ENCODE assay signal across 16 cellular contexts in genomic region chr3:197238842-197239241, GRCh38. TPM values are rescaled to one million over a fixed set of nuclear protein-coding genes. Genes with fewer than 3 reads are reported as not detected.
DNase-seq lines count a peak whose midpoint lies in the region; ATAC-seq lines count a peak whose summit lies in the region.
"Had no signal": no experiment of that assay in that cellular context is flagged by ENCODE, and none has a peak within 500 bp of the region (broad histone marks: within the 10 kb centered on the region; RNA-seq: fewer than 3 reads in every experiment).

No MANE protein-coding gene starts in this region.

- peaks cover 17 to 28% of the 10 kb centered on the region in 2 donors for H3K9me3 Mint-ChIP-seq in activated naive CD4-positive, alpha-beta T cell treated with anti-CD3 and anti-CD28 coated beads, Interleukin-2, amount 50 U/mL, for 72 hours
- peaks cover 29% of the 10 kb centered on the region for H3K9me3 Mint-ChIP-seq in activated naive CD4-positive, alpha-beta T cell treated with anti-CD3 and anti-CD28 coated beads, Interleukin-2, amount 10 ng/mL, durations not matched to agents 7 days and 5 days
- H3K9me3 Mint-ChIP-seq in activated naive CD8-positive, alpha-beta T cell treated with anti-CD3 and anti-CD28 coated beads for 36 hours, result peaks cover 27% of the 10 kb centered on the region
- H3K9me3 Mint-ChIP-seq in stimulated activated naive B cell treated with anti-CD40 and anti-IgM and Interleukin-4, amounts not matched to agents 10 μg/mL and 1 μg/mL and 100 μg/mL, for 72 hours, result peaks cover 15 to 17% of the 10 kb centered on the region in 2 donors

- no peaks in the 10 kb centered on the region for H3K36me3 ChIP-seq in H7 (replicated peaks; ENCODE audit: control insufficient read depth, insufficient read depth, low read length)

- no peak for ATAC-seq in activated naive CD4-positive, alpha-beta T cell treated with anti-CD3 and anti-CD28 coated beads, Interleukin-2, amount 50 U/mL, for 72 hours
- ATAC-seq in GM21737 (IDR thresholded peaks at IDR 0.05; ENCODE audit: unreplicated experiment), result peak; percentile 59
- ATAC-seq in stimulated activated naive B cell treated with anti-CD40 and anti-IgM and Interleukin-4, amounts not matched to agents 10 μg/mL and 1 μg/mL and 100 μg/mL, for 72 hours (replicated peaks), result peak in 1 of 2 donors; percentile 14
- no peak for ATAC-seq in HG03442 (IDR thresholded peaks at IDR 0.05; ENCODE audit: unreplicated experiment)
- ATAC-seq: CD8-positive, alpha-beta T cell; naive thymus-derived CD4-positive, alpha-beta T cell; T-cell had no signal

- H3K36me3 Mint-ChIP-seq in activated naive CD4-positive, alpha-beta T cell treated with anti-CD3 and anti-CD28 coated beads, Interleukin-2, amount 50 U/mL, for 72 hours, result peaks cover 36 to 79% of the 10 kb centered on the region in 2 donors
- peaks cover 58% of the 10 kb centered on the region for H3K36me3 Mint-ChIP-seq in activated naive CD4-positive, alpha-beta T cell treated with anti-CD3 and anti-CD28 coated beads, Interleukin-2, amount 10 ng/mL, durations not matched to agents 7 days and 5 days
- peaks cover 73% of the 10 kb centered on the region for H3K36me3 Mint-ChIP-seq in activated naive CD8-positive, alpha-beta T cell treated with anti-CD3 and anti-CD28 coated beads for 36 hours
- peaks cover 44 to 72% of the 10 kb centered on the region in 2 donors for H3K36me3 Mint-ChIP-seq in stimulated activated naive B cell treated with anti-CD40 and anti-IgM and Interleukin-4, amounts not matched to agents 10 μg/mL and 1 μg/mL and 100 μg/mL, for 72 hours

- no peaks in the 10 kb centered on the region for H3K27me3 Mint-ChIP-seq in activated naive CD4-positive, alpha-beta T cell treated with anti-CD3 and anti-CD28 coated beads, Interleukin-2, amount 10 ng/mL, durations not matched to agents 7 days and 5 days
- H3K27me3 Mint-ChIP-seq in activated naive CD8-positive, alpha-beta T cell treated with anti-CD3 and anti-CD28 coated beads for 36 hours, result no peaks in the 10 kb centered on the region
- H3K27me3 Mint-ChIP-seq in stimulated activated naive B cell treated with anti-CD40 and anti-IgM and Interleukin-4, amounts not matched to agents 10 μg/mL and 1 μg/mL and 100 μg/mL, for 72 hours, result no peaks in the 10 kb centered on the region
- H3K27me3 Mint-ChIP-seq: naive thymus-derived CD4-positive, alpha-beta T cell; T-cell had no signal

- no peak overlapping the region for H3K4me3 Mint-ChIP-seq in activated naive CD4-positive, alpha-beta T cell treated with anti-CD3 and anti-CD28 coated beads, Interleukin-2, amount 10 ng/mL, durations not matched to agents 7 days and 5 days
- H3K4me3 Mint-ChIP-seq in activated naive CD8-positive, alpha-beta T cell treated with anti-CD3 and anti-CD28 coated beads for 36 hours, result no peak overlapping the region
- peak overlapping the region in 1 of 2 donors; percentile 29 for H3K4me3 Mint-ChIP-seq in stimulated activated naive B cell treated with anti-CD40 and anti-IgM and Interleukin-4, amounts not matched to agents 10 μg/mL and 1 μg/mL and 100 μg/mL, for 72 hours
- H3K4me3 Mint-ChIP-seq: activated naive CD4-positive, alpha-beta T cell treated with anti-CD3 and anti-CD28 coated beads for 36 hours; CD8-positive, alpha-beta T cell; T-cell had no signal

- CTCF ChIA-PET in activated naive CD4-positive, alpha-beta T cell treated with anti-CD3 and anti-CD28 coated beads, Interleukin-2, amount 10 ng/mL, durations not matched to agents 7 days and 5 days (lab: Charles Lee), result no interaction called here

- peak overlapping the region; percentile 14 to 16 for H3K27ac Mint-ChIP-seq in activated naive CD4-positive, alpha-beta T cell treated with anti-CD3 and anti-CD28 coated beads, Interleukin-2, amount 50 U/mL, for 72 hours
- H3K27ac Mint-ChIP-seq in activated naive CD4-positive, alpha-beta T cell treated with anti-CD3 and anti-CD28 coated beads, Interleukin-2, amount 10 ng/mL, durations not matched to agents 7 days and 5 days, result no peak overlapping the region
- H3K27ac Mint-ChIP-seq in activated naive CD8-positive, alpha-beta T cell treated with anti-CD3 and anti-CD28 coated beads for 36 hours, result peak overlapping the region; percentile 26
- H3K27ac Mint-ChIP-seq in stimulated activated naive B cell treated with anti-CD40 and anti-IgM and Interleukin-4, amounts not matched to agents 10 μg/mL and 1 μg/mL and 100 μg/mL, for 72 hours, result peak overlapping the region; percentile 0
- H3K27ac Mint-ChIP-seq: activated naive CD4-positive, alpha-beta T cell treated with anti-CD3 and anti-CD28 coated beads for 36 hours; CD8-positive, alpha-beta T cell had no signal

- H3K27me3 ChIP-seq in H7 (ENCODE audit: control insufficient read depth, insufficient read depth, low read length), result no peaks in the 10 kb centered on the region
- H3K27me3 ChIP-seq: esophagus squamous epithelium had no signal

- H3K4me1 Mint-ChIP-seq in activated naive CD4-positive, alpha-beta T cell treated with anti-CD3 and anti-CD28 coated beads, Interleukin-2, amount 10 ng/mL, durations not matched to agents 7 days and 5 days, result peaks cover 16% of the 10 kb centered on the region
- H3K4me1 Mint-ChIP-seq in activated naive CD8-positive, alpha-beta T cell treated with anti-CD3 and anti-CD28 coated beads for 36 hours, result peaks cover 23% of the 10 kb centered on the region
- H3K4me1 Mint-ChIP-seq in stimulated activated naive B cell treated with anti-CD40 and anti-IgM and Interleukin-4, amounts not matched to agents 10 μg/mL and 1 μg/mL and 100 μg/mL, for 72 hours, result peaks cover 23 to 32% of the 10 kb centered on the region in 2 donors

- no peak overlapping the region for H3K4me3 ChIP-seq in H7 (ENCODE audit: insufficient read depth, low read depth, low read length)
- H3K4me3 ChIP-seq: esophagus squamous epithelium, lung had no signal

- DNase-seq in activated naive CD4-positive, alpha-beta T cell treated with anti-CD3 and anti-CD28 coated beads, Interleukin-2, amount 50 U/mL, for 72 hours (ENCODE audit: low spot score in 2 of 2), result no peak
- DNase-seq in activated naive CD4-positive, alpha-beta T cell treated with anti-CD3 and anti-CD28 coated beads, Interleukin-2, amount 10 ng/mL, durations not matched to agents 7 days and 5 days, result no peak
- no peak for DNase-seq in activated naive CD8-positive, alpha-beta T cell treated with anti-CD3 and anti-CD28 coated beads for 36 hours
- DNase-seq in stimulated activated naive B cell treated with anti-CD40 and anti-IgM and Interleukin-4, amounts not matched to agents 10 μg/mL and 1 μg/mL and 100 μg/mL, for 72 hours, result no peak
- no peak for DNase-seq in NCI-H345 treated with DMSO at 0.1 percent for 48 hours (lab: John Stamatoyannopoulos, UW; ENCODE audit: unreplicated experiment)
- no peak for DNase-seq in H7
- DNase-seq: activated naive CD4-positive, alpha-beta T cell treated with anti-CD3 and anti-CD28 coated beads for 36 hours; CD8-positive, alpha-beta T cell; esophagus squamous epithelium; naive thymus-derived CD4-positive, alpha-beta T cell; NCI-H446; stimulated activated CD4-positive, alpha-beta T cell treated with anti-CD3 and anti-CD28 coated beads, Interleukin-12 subunit alpha, Interleukin-12 subunit beta, amount 100 ng/mL, for 4 hours; T-cell had no signal

RNA-seq across cellular contexts. Expression of gene DLG1, which starts 59.6 kb away (rescaled TPM):
- total RNA-seq in activated naive CD4-positive, alpha-beta T cell treated with anti-CD3 and anti-CD28 coated beads, Interleukin-2, amount 50 U/mL, for 72 hours, result 100 to 1,000 TPM in 1 of 2 donors, 10 to 100 TPM in 1; 76.3 to 119 TPM
- 10 to 100 TPM; 47.9 to 49.1 TPM for total RNA-seq in activated naive CD8-positive, alpha-beta T cell treated with anti-CD3 and anti-CD28 coated beads for 36 hours
- total RNA-seq in H7 (2014; rRNA removed; shearing (Covaris generic)), result 27.1 and 40.2 TPM in 2 replicates
